ENCODE assay signal across 9 cellular contexts in genomic region chr15:41806291-41807181, GRCh38. TPM values are rescaled to one million over a fixed set of nuclear protein-coding genes. Genes with fewer than 3 reads are reported as not detected.
A peak's percentile ranks its signal among the peaks of the same experiment; 100 is the strongest.
DNase-seq lines count a peak whose midpoint lies in the region; ATAC-seq, FAIRE-seq and TF ChIP-seq lines count a peak whose summit lies in the region.
"Had no signal": no experiment of that assay in that cellular context is flagged by ENCODE, and none has a peak within 500 bp of the region (broad histone marks: within the 10 kb centered on the region; RNA-seq: fewer than 3 reads in every experiment).

No MANE protein-coding gene starts in this region.

- peaks cover 5 to 34% of the 10 kb centered on the region in 2 experiments for H3K36me3 ChIP-seq in keratinocyte (ENCODE audit: control insufficient read depth in 2 of 2, extremely low read depth in 1 of 2, insufficient read depth in 2 of 2, low read length in 2 of 2)
- H3K36me3 ChIP-seq in thyroid gland: no peaks in the 10 kb centered on the region

- peak; percentile 17 for DNase-seq in activated CD4-positive, CD25-positive, alpha-beta regulatory T cell treated with anti-CD3 and anti-CD28 coated beads, Interleukin-2, amount 50 U/mL, for 72 hours
- no peak for DNase-seq in activated CD4-positive, CD25-positive, alpha-beta regulatory T cell (lab: John Stamatoyannopoulos, UW)
- DNase-seq in WTC11 (ENCODE audit: low spot score) (peak; percentile 33), keratinocyte (ENCODE audit: low read depth, low spot score) (peak; percentile 98), thyroid gland (peak; percentile 92 to 93), NK-92 (lab: John Stamatoyannopoulos, UW; ENCODE audit: unreplicated experiment) (no peak)
- no peak for DNase-seq in stimulated activated CD4-positive, alpha-beta T cell treated with anti-CD3 and anti-CD28 coated beads, Interleukin-4, amount 100 ng/mL, for 1 hour
- DNase-seq: NCI-H774 had no signal

- intact Hi-C loops in thyroid gland (cut with DNase I): no loop called here

- peaks cover 48% of the 10 kb centered on the region for H3K79me2 ChIP-seq in keratinocyte (ENCODE audit: control insufficient read depth, insufficient read depth, low read length)

- peak; percentile 70 for ATAC-seq in WTC11
- no peak for ATAC-seq in GM18867 (IDR thresholded peaks at IDR 0.05; ENCODE audit: unreplicated experiment)

- H3K9me3 ChIP-seq in keratinocyte (ENCODE audit: control insufficient read depth, low read depth, low read length): no peaks in the 10 kb centered on the region
- H3K9me3 ChIP-seq in thyroid gland: no peaks in the 10 kb centered on the region

- no peak overlapping the region for H2AFZ ChIP-seq in keratinocyte (ENCODE audit: control insufficient read depth, low read length)

- H3K9me1 ChIP-seq in keratinocyte (ENCODE audit: control insufficient read depth, extremely low read depth, insufficient read depth, low read length): no peaks in the 10 kb centered on the region

- POLR2A ChIA-PET in WTC11 (lab: Charles Lee): interaction anchor here (1.1 kb wide), 1 partner anchor 32 kb away, joined by 8 read pairs; the partner anchor contains the start of gene MAPKBP1

- 57 to 62% methylated on average over 10 of the region's 10 CpGs for WGBS in thyroid gland, 2 donors

- H3K4me1 Mint-ChIP-seq in WTC11: peaks cover 6% of the 10 kb centered on the region

- H3K4me2 ChIP-seq in keratinocyte (ENCODE audit: control insufficient read depth, extremely low read depth, insufficient read depth, low read depth, low read length): peak overlapping the region; percentile 70

- H3K4me1 ChIP-seq in keratinocyte (ENCODE audit: control insufficient read depth, extremely low read depth, insufficient read depth, low read length) (peaks cover 77% of the 10 kb centered on the region), thyroid gland (peaks cover 44 to 46% of the 10 kb centered on the region in 2 donors)

- peak in 1 of 2 donors; percentile 37 for TF ChIP-seq POLR2A in thyroid gland (IDR thresholded peaks at IDR 0.05)

- no peak overlapping the region for H3K4me3 ChIP-seq in keratinocyte (ENCODE audit: control insufficient read depth in 2 of 3, extremely low read depth in 1 of 3, insufficient read depth in 2 of 3, low read depth in 1 of 3, low read length in 3 of 3)
- no peak overlapping the region for H3K4me3 ChIP-seq in thyroid gland (replicated peaks in 1 of 3)

- FAIRE-seq in keratinocyte (lab: Jason Lieb, UNC): peak; percentile 100

- no peak overlapping the region for H3K4me3 Mint-ChIP-seq in WTC11

- CTCF ChIA-PET in WTC11 (lab: Charles Lee): interaction anchor here (0.7 to 7.5 kb wide), 7 partner anchors 15 to 249 kb away, joined by 3 to 83 read pairs (median 4); partner anchors contain the start of genes JMJD7 and MAPKBP1

- H3K27ac ChIP-seq in keratinocyte (ENCODE audit: control insufficient read depth, insufficient read depth, low read length) (peak overlapping the region; percentile 99), thyroid gland (peak overlapping the region; percentile 70 to 79 (median 79))

- dilution Hi-C loops in keratinocyte (cut with MboI; ENCODE audit: extremely low pct_ligation_motif_present, low sequenced_read_pairs): no loop called here

- peak overlapping the region; percentile 78 for H3K9ac ChIP-seq in keratinocyte (ENCODE audit: control insufficient read depth, extremely low read depth, insufficient read depth, low read length)

- H3K27ac Mint-ChIP-seq in WTC11: 0 out of 2 replicates have a peak overlapping the region, but pooled peaks have one; percentile 14

- H3K9me3 Mint-ChIP-seq in WTC11: no peaks in the 10 kb centered on the region

- H3K36me3 Mint-ChIP-seq in WTC11: no peaks in the 10 kb centered on the region

- H3K27me3 Mint-ChIP-seq in WTC11 (ENCODE audit: low read depth): no peaks in the 10 kb centered on the region

- TF ChIP-seq CTCF in WTC11 (IDR thresholded peaks at IDR 0.05): no peak
- TF ChIP-seq CTCF in keratinocyte (optimal IDR thresholded peaks at IDR 0.05 in 1 of 3, IDR thresholded peaks at IDR 0.05 in 1 of 3, conservative IDR thresholded peaks at IDR 0.05 in 1 of 3; ENCODE audit: extremely low read depth in 1 of 3, insufficient read depth in 2 of 3, low read length in 3 of 3): peak; percentile 56 to 86 (median 66)
- TF ChIP-seq CTCF in thyroid gland (IDR thresholded peaks at IDR 0.05): peak in 4 of 6 experiments; percentile 40 to 54 (median 44)

- H3K27me3 ChIP-seq in keratinocyte (ENCODE audit: control insufficient read depth, extremely low read depth, insufficient read depth, low read length) (no peaks in the 10 kb centered on the region), thyroid gland (no peaks in the 10 kb centered on the region)

- H4K20me1 ChIP-seq in keratinocyte (ENCODE audit: control insufficient read depth, extremely low read depth, insufficient read depth, low read length): no peaks in the 10 kb centered on the region

TF ChIP-seq in WTC11, 78 proteins besides CTCF, POLR2A, EP300 and RAD21:
- TF ChIP-seq SMAD4 (CRISPR knock-in tag; IDR thresholded peaks at IDR 0.05) (no peak), ZNF423 (CRISPR knock-in tag; IDR thresholded peaks at IDR 0.05) (peak; percentile 36; the same call in 1 of the 2 replicates)

RNA-seq across cellular contexts. Expression of gene JMJD7, which starts 21.4 kb away (rescaled TPM):
- total RNA-seq in WTC11 (2021) (14.8 to 19.9 TPM (median 18.2 TPM) in 3 replicates), thyroid gland (10 to 100 TPM; 18.8 to 36.6 (median 28.3) TPM)
- 7.8 to 8.2 TPM (median 7.8 TPM) in 3 replicates for polyA plus RNA-seq in keratinocyte
- polyA plus RNA-seq in keratinocyte (2011; ENCODE audit: low read depth): 7.2 TPM
- polyA plus RNA-seq in keratinocyte (2011; cell fraction: cytosol; rRNA removed): 3.0 and 5.2 TPM in 2 replicates
- polyA plus RNA-seq in keratinocyte (2011; cell fraction: nucleus; rRNA removed): 2.9 and 5.3 TPM in 2 replicates
- 9.4 and 11.9 TPM in 2 replicates for polyA plus RNA-seq in keratinocyte (2012; ENCODE audit: low replicate concordance)
- polyA minus RNA-seq in keratinocyte: 2.1 to 5.8 TPM (median 3.3 TPM) in 3 replicates
- 5.2 TPM for polyA minus RNA-seq in keratinocyte (2011; cell fraction: cytosol; rRNA and poly(A)+ RNA removed)
- 1.8 TPM in 1 of 2 replicates, not detected in the other for polyA minus RNA-seq in keratinocyte (2011; cell fraction: nucleus; rRNA and poly(A)+ RNA removed)

RNA-seq across cellular contexts. Expression of gene PLA2G4B, which starts 32.1 kb away (rescaled TPM):
- total RNA-seq in WTC11 (2021) (5.5 to 11.0 TPM (median 7.9 TPM) in 3 replicates), thyroid gland (10 to 100 TPM in 1 of 4 donors, 1 to 10 TPM in 3; 6.2 to 13.0 (median 8.6) TPM)
- polyA plus RNA-seq in keratinocyte: 3.9 to 9.8 TPM (median 8.6 TPM) in 3 replicates
- 16.9 TPM for polyA plus RNA-seq in keratinocyte (2011; ENCODE audit: low read depth)
- 1.2 and 1.3 TPM in 2 replicates for polyA plus RNA-seq in keratinocyte (2011; cell fraction: cytosol; rRNA removed)
- polyA plus RNA-seq in keratinocyte (2011; cell fraction: nucleus; rRNA removed): 14.1 TPM in 2 replicates
- polyA plus RNA-seq in keratinocyte (2012; ENCODE audit: low replicate concordance): 1.9 and 50.8 TPM in 2 replicates
- polyA minus RNA-seq in keratinocyte: 0.92 to 6.6 TPM (median 6.6 TPM) in 3 replicates
- 2.1 TPM for polyA minus RNA-seq in keratinocyte (2011; cell fraction: cytosol; rRNA and poly(A)+ RNA removed)
- 7.7 and 8.4 TPM in 2 replicates for polyA minus RNA-seq in keratinocyte (2011; cell fraction: nucleus; rRNA and poly(A)+ RNA removed)

RNA-seq across cellular contexts. Expression of gene MAPKBP1, which starts 32.3 kb away (rescaled TPM):
- total RNA-seq in WTC11 (2021) (11.0 to 14.5 TPM (median 12.9 TPM) in 3 replicates), thyroid gland (10 to 100 TPM; 25.4 to 40.5 (median 33.6) TPM)
- polyA plus RNA-seq in keratinocyte: 11.3 to 22.2 TPM (median 18.3 TPM) in 3 replicates
- 9.8 TPM for polyA plus RNA-seq in keratinocyte (2011; ENCODE audit: low read depth)
- polyA plus RNA-seq in keratinocyte (2011; cell fraction: cytosol; rRNA removed): 7.7 and 34.7 TPM in 2 replicates
- 72.2 and 89.6 TPM in 2 replicates for polyA plus RNA-seq in keratinocyte (2011; cell fraction: nucleus; rRNA removed)
- polyA plus RNA-seq in keratinocyte (2012; ENCODE audit: low replicate concordance): 20.7 and 24.2 TPM in 2 replicates
- polyA minus RNA-seq in keratinocyte: 61.9 to 98.7 TPM (median 65.0 TPM) in 3 replicates
- polyA minus RNA-seq in keratinocyte (2011; cell fraction: cytosol; rRNA and poly(A)+ RNA removed): 18.2 TPM
- polyA minus RNA-seq in keratinocyte (2011; cell fraction: nucleus; rRNA and poly(A)+ RNA removed): 61.8 and 96.3 TPM in 2 replicates

Comparison
In these comparisons a context has a peak if more than half of its experiments do, and no peak if none do; other contexts are left out.
1. DNase-seq: peak in activated CD4-positive, CD25-positive, alpha-beta regulatory T cell treated with anti-CD3 and anti-CD28 coated beads, Interleukin-2, amount 50 U/mL, for 72 hours (single experiment), WTC11 (single experiment), keratinocyte (single experiment) and thyroid gland (2 of 2); none in activated CD4-positive, CD25-positive, alpha-beta regulatory T cell (0 of 4), stimulated activated CD4-positive, alpha-beta T cell treated with anti-CD3 and anti-CD28 coated beads, Interleukin-4, amount 100 ng/mL, for 1 hour (single experiment) and NK-92 (single experiment).